In genomic region chr22:46773074-46773473, GRCh38 we compare ENCODE assay signal across 11 cellular contexts. TPM values are rescaled to one million over a fixed set of nuclear protein-coding genes. Genes with fewer than 3 reads are reported as not detected.
DNase-seq lines count a peak whose midpoint lies in the region; ATAC-seq and TF ChIP-seq lines count a peak whose summit lies in the region.
"Had no signal": no experiment of that assay in that cellular context is flagged by ENCODE, and none has a peak within 500 bp of the region (broad histone marks: within the 10 kb centered on the region; RNA-seq: fewer than 3 reads in every experiment).

No MANE protein-coding gene starts in this region.

- TF ChIP-seq CTCF in GM23338 (conservative IDR thresholded peaks at IDR 0.05; ENCODE audit: low read depth in 2 of 2) (no peak), lower leg skin (IDR thresholded peaks at IDR 0.05) (no peak)

- no peaks in the 10 kb centered on the region for H3K27me3 ChIP-seq in CD4-positive, CD25-positive, alpha-beta regulatory T cell (ENCODE audit: control insufficient read depth, insufficient read depth, low read length)
- no peaks in the 10 kb centered on the region for H3K27me3 ChIP-seq in GM23338 (ENCODE audit: insufficient read depth)

- H4K20me1 ChIP-seq in GM23338 (replicated peaks; ENCODE audit: insufficient read depth), result peaks cover 4% of the 10 kb centered on the region; the same call in 1 of the 2 replicates

- H3F3A ChIP-seq in GM23338 (replicated peaks; ENCODE audit: low read depth), result no peaks in the 10 kb centered on the region

- peaks cover 4% of the 10 kb centered on the region for H3K27me3 Mint-ChIP-seq in CD4-positive, CD25-positive, alpha-beta regulatory T cell
- peaks cover 12% of the 10 kb centered on the region for H3K27me3 Mint-ChIP-seq in GM23338 (ENCODE audit: insufficient read depth, low read depth, poor library complexity)
- H3K27me3 Mint-ChIP-seq in activated naive CD8-positive, alpha-beta T cell, result no peaks in the 10 kb centered on the region
- H3K27me3 Mint-ChIP-seq in naive thymus-derived CD8-positive, alpha-beta T cell, result no peaks in the 10 kb centered on the region

- POLR2A ChIA-PET in naive thymus-derived CD8-positive, alpha-beta T cell (lab: Charles Lee), result interaction anchor here (0.9 to 3.1 kb wide), 8 partner anchors 10 to 30 kb away, joined by 3 to 42 read pairs (median 5); partner anchors contain the start of gene TBC1D22A

- H3K79me2 ChIP-seq in GM23338 (replicated peaks; ENCODE audit: insufficient read depth), result peaks cover 88% of the 10 kb centered on the region

- H3K27ac ChIP-seq in CD4-positive, CD25-positive, alpha-beta regulatory T cell (ENCODE audit: insufficient read depth, low read length, poor library complexity, severe bottlenecking), result peak overlapping the region; percentile 80
- H3K27ac ChIP-seq in GM23338 (ENCODE audit: low read depth), result peak overlapping the region; percentile 84; the same call in 1 of the 2 replicates

- no peak for DNase-seq in CD4-positive, CD25-positive, alpha-beta regulatory T cell
- DNase-seq in GM23338 (ENCODE audit: low spot score) (no peak), lower leg skin (ENCODE audit: low spot score in 2 of 2) (no peak), anterior cingulate cortex (lab: John Stamatoyannopoulos, UW) (no peak)
- no peak for DNase-seq in naive thymus-derived CD8-positive, alpha-beta T cell
- no peak for DNase-seq in NK-92 treated with Interleukin-12 subunit alpha and Interleukin-12 subunit beta, amount 100 ng/mL, for 24 hours (lab: John Stamatoyannopoulos, UW)
- DNase-seq: activated effector memory CD4-positive, alpha-beta T cell treated with anti-CD3 and anti-CD28 coated beads, Interleukin-2, amount 50 U/mL, for 16 hours; DMS79 treated with DMSO at 0.1 percent for 48 hours; NCI-H1092 treated with DMSO at 0.1 percent for 48 hours had no signal

- intact Hi-C loops in lower leg skin (cut with DNase I; ENCODE audit: low total_unique reads), result no loop called here

- H3K9me2 ChIP-seq in GM23338 (ENCODE audit: insufficient read depth), result no peaks in the 10 kb centered on the region

- no peak overlapping the region for H3K4me2 ChIP-seq in GM23338

- H3K36me3 Mint-ChIP-seq in CD4-positive, CD25-positive, alpha-beta regulatory T cell, result peaks cover 3% of the 10 kb centered on the region
- H3K36me3 Mint-ChIP-seq in GM23338 (ENCODE audit: low read depth), result peaks cover 5% of the 10 kb centered on the region; the same call in 2 of the 3 replicates
- H3K36me3 Mint-ChIP-seq in activated naive CD8-positive, alpha-beta T cell, result no peaks in the 10 kb centered on the region
- H3K36me3 Mint-ChIP-seq in naive thymus-derived CD8-positive, alpha-beta T cell, result peaks cover 0 to 27% (median 0%) of the 10 kb centered on the region in 3 donors

- H2AFZ ChIP-seq in GM23338, result no peak overlapping the region

- TF ChIP-seq POLR2A in lower leg skin (IDR thresholded peaks at IDR 0.05), result no peak

- H3K4me1 Mint-ChIP-seq in CD4-positive, CD25-positive, alpha-beta regulatory T cell, result peaks cover 27 to 86% (median 58%) of the 10 kb centered on the region in 4 donors
- H3K4me1 Mint-ChIP-seq in GM23338, result peaks cover 27% of the 10 kb centered on the region
- H3K4me1 Mint-ChIP-seq in activated naive CD8-positive, alpha-beta T cell (ENCODE audit: low read depth), result peaks cover 79% of the 10 kb centered on the region
- peaks cover 54 to 90% (median 86%) of the 10 kb centered on the region in 4 donors for H3K4me1 Mint-ChIP-seq in naive thymus-derived CD8-positive, alpha-beta T cell

- peaks cover 0 to 1% (median 0%) of the 10 kb centered on the region in 7 donors for H3K9me3 Mint-ChIP-seq in CD4-positive, CD25-positive, alpha-beta regulatory T cell
- H3K9me3 Mint-ChIP-seq in GM23338, result no peaks in the 10 kb centered on the region
- no peaks in the 10 kb centered on the region for H3K9me3 Mint-ChIP-seq in activated naive CD8-positive, alpha-beta T cell (ENCODE audit: low read depth)
- H3K9me3 Mint-ChIP-seq in naive thymus-derived CD8-positive, alpha-beta T cell, result no peaks in the 10 kb centered on the region

- no peak overlapping the region for H3K4me3 ChIP-seq in CD4-positive, CD25-positive, alpha-beta regulatory T cell (ENCODE audit: low read depth, low read length)
- no peak overlapping the region for H3K4me3 ChIP-seq in GM23338
- H3K4me3 ChIP-seq in lower leg skin (ENCODE audit: low read depth, poor library complexity, severe bottlenecking), result no peak overlapping the region

- H3K4me3 Mint-ChIP-seq in CD4-positive, CD25-positive, alpha-beta regulatory T cell, result peak overlapping the region in 1 of 4 donors; percentile 73
- no peak overlapping the region for H3K4me3 Mint-ChIP-seq in GM23338
- no peak overlapping the region for H3K4me3 Mint-ChIP-seq in activated naive CD8-positive, alpha-beta T cell
- H3K4me3 Mint-ChIP-seq in naive thymus-derived CD8-positive, alpha-beta T cell, result peak overlapping the region in 6 of 10 donors; percentile 34 to 65 (median 46)

- H3K4me1 ChIP-seq in CD4-positive, CD25-positive, alpha-beta regulatory T cell (ENCODE audit: control insufficient read depth, insufficient read depth, low read length, poor library complexity, severe bottlenecking), result peaks cover 58% of the 10 kb centered on the region
- peaks cover 14% of the 10 kb centered on the region; the same call in 1 of the 2 replicates for H3K4me1 ChIP-seq in GM23338 (ENCODE audit: insufficient read depth)

- peaks cover 2% of the 10 kb centered on the region for H3K36me3 ChIP-seq in CD4-positive, CD25-positive, alpha-beta regulatory T cell (ENCODE audit: control insufficient read depth, insufficient read depth, low read length)
- no peaks in the 10 kb centered on the region for H3K36me3 ChIP-seq in GM23338 (ENCODE audit: insufficient read depth)

- H3K9me3 ChIP-seq in CD4-positive, CD25-positive, alpha-beta regulatory T cell (ENCODE audit: control insufficient read depth in 2 of 2, low read length in 2 of 2), result no peaks in the 10 kb centered on the region

- no peak for ATAC-seq in CD4-positive, CD25-positive, alpha-beta regulatory T cell (ENCODE audit: low read depth in 2 of 2)
- ATAC-seq in GM23338 (no peak), HG03280 (IDR thresholded peaks at IDR 0.05; ENCODE audit: unreplicated experiment) (no peak)
- no peak for ATAC-seq in naive thymus-derived CD8-positive, alpha-beta T cell

- H3K27ac Mint-ChIP-seq in CD4-positive, CD25-positive, alpha-beta regulatory T cell, result peak overlapping the region in 2 of 3 donors; percentile 78 to 96
- H3K27ac Mint-ChIP-seq in GM23338, result peak overlapping the region; percentile 85
- peak overlapping the region; percentile 64 for H3K27ac Mint-ChIP-seq in activated naive CD8-positive, alpha-beta T cell
- H3K27ac Mint-ChIP-seq in naive thymus-derived CD8-positive, alpha-beta T cell, result peak overlapping the region in 8 of 10 donors; percentile 34 to 93 (median 86)

- WGBS in lower leg skin, 2 donors, result 88 to 92% methylated on average over 10 of the region's 10 CpGs

TF ChIP-seq in GM23338, 12 proteins besides CTCF, POLR2A, EP300 and RAD21:
- TF ChIP-seq JUNB (IDR thresholded peaks at IDR 0.05; ENCODE audit: unreplicated experiment) (no peak), ZNF114 (CRISPR knock-in tag; IDR thresholded peaks at IDR 0.05) (no peak), EZH2phosphoT487 (IDR thresholded peaks at IDR 0.05; ENCODE audit: unreplicated experiment) (no peak), ZNF331 (CRISPR knock-in tag; IDR thresholded peaks at IDR 0.05; ENCODE audit: low read depth) (no peak)
- TF ChIP-seq, protein P1, sequence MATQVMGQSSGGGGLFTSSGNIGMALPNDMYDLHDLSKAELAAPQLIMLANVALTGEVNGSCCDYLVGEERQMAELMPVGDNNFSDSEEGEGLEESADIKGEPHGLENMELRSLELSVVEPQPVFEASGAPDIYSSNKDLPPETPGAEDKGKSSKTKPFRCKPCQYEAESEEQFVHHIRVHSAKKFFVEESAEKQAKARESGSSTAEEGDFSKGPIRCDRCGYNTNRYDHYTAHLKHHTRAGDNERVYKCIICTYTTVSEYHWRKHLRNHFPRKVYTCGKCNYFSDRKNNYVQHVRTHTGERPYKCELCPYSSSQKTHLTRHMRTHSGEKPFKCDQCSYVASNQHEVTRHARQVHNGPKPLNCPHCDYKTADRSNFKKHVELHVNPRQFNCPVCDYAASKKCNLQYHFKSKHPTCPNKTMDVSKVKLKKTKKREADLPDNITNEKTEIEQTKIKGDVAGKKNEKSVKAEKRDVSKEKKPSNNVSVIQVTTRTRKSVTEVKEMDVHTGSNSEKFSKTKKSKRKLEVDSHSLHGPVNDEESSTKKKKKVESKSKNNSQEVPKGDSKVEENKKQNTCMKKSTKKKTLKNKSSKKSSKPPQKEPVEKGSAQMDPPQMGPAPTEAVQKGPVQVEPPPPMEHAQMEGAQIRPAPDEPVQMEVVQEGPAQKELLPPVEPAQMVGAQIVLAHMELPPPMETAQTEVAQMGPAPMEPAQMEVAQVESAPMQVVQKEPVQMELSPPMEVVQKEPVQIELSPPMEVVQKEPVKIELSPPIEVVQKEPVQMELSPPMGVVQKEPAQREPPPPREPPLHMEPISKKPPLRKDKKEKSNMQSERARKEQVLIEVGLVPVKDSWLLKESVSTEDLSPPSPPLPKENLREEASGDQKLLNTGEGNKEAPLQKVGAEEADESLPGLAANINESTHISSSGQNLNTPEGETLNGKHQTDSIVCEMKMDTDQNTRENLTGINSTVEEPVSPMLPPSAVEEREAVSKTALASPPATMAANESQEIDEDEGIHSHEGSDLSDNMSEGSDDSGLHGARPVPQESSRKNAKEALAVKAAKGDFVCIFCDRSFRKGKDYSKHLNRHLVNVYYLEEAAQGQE (IDR thresholded peaks at IDR 0.05; ENCODE audit: unreplicated experiment), result no peak

RNA-seq across cellular contexts. Expression of gene TBC1D22A, which starts 10.6 kb away (rescaled TPM):
- total RNA-seq in CD4-positive, CD25-positive, alpha-beta regulatory T cell, result 42.5 TPM
- 10 to 100 TPM; 19.8 to 34.0 (median 23.0) TPM for polyA plus RNA-seq in CD4-positive, CD25-positive, alpha-beta regulatory T cell
- total RNA-seq in GM23338 (2014; rRNA removed; shearing (Covaris generic)), result 10.7 and 13.3 TPM in 2 replicates
- 9.0 and 9.6 TPM in 2 replicates for polyA plus RNA-seq in GM23338 (2016; fragmentation: Nextera tagmentation; extraction: Ambion mirVana)
- total RNA-seq in naive thymus-derived CD8-positive, alpha-beta T cell, result 10 to 100 TPM; 51.2 to 57.2 TPM
- 10 to 100 TPM; 23.0 to 24.6 (median 23.3) TPM for polyA plus RNA-seq in naive thymus-derived CD8-positive, alpha-beta T cell
- total RNA-seq in lower leg skin, result 10 to 100 TPM; 21.8 to 32.3 (median 31.6) TPM

RNA-seq across cellular contexts. Expression of gene CERK, which starts 35.0 kb away (rescaled TPM):
- total RNA-seq in CD4-positive, CD25-positive, alpha-beta regulatory T cell, result 105 TPM
- polyA plus RNA-seq in CD4-positive, CD25-positive, alpha-beta regulatory T cell, result 10 to 100 TPM; 75.5 to 94.3 (median 81.5) TPM
- total RNA-seq in GM23338 (2014; rRNA removed; shearing (Covaris generic)), result 62.9 and 63.5 TPM in 2 replicates
- 11.9 and 12.7 TPM in 2 replicates for polyA plus RNA-seq in GM23338 (2016; fragmentation: Nextera tagmentation; extraction: Ambion mirVana)
- 100 to 1,000 TPM; 175 to 185 TPM for total RNA-seq in naive thymus-derived CD8-positive, alpha-beta T cell
- 10 to 100 TPM; 39.4 to 61.2 (median 41.6) TPM for polyA plus RNA-seq in naive thymus-derived CD8-positive, alpha-beta T cell
- 10 to 100 TPM; 38.9 to 49.6 (median 41.5) TPM for total RNA-seq in lower leg skin

Comparison
In these comparisons a context has a peak if more than half of its experiments do, and no peak if none do; other contexts are left out.
1. H3K4me3 Mint-ChIP-seq: peak in naive thymus-derived CD8-positive, alpha-beta T cell (6 of 10); none in GM23338 (single experiment) and activated naive CD8-positive, alpha-beta T cell (single experiment).
2. Peak in every context shown above with its lines, with median percentiles within 50 percentile points of each other: H3K27ac Mint-ChIP-seq.